ENCODE assay signal across 36 cellular contexts in genomic region chr4:122007016-122007415, GRCh38. TPM values are rescaled to one million over a fixed set of nuclear protein-coding genes. Genes with fewer than 3 reads are reported as not detected.
"Had no signal": no experiment of that assay in that cellular context is flagged by ENCODE, and none has a peak within 500 bp of the region (broad histone marks: within the 10 kb centered on the region; RNA-seq: fewer than 3 reads in every experiment).

No MANE protein-coding gene starts in this region.

- H3K4me3 Mint-ChIP-seq: activated B cell treated with CpG ODN at 0.5 μM for 24 hours; activated CD4-positive, alpha-beta memory T cell treated with anti-CD3 and anti-CD28 coated beads for 36 hours; activated naive CD4-positive, alpha-beta T cell treated with anti-CD3 and anti-CD28 coated beads for 36 hours; activated T-cell treated with anti-CD3 and anti-CD28 coated beads, Interleukin-2, amount 50 U/mL, for 4 hours; activated T-helper 1 cell treated with anti-CD3 and anti-CD28 coated beads, Interleukin-12 subunit alpha, Interleukin-12 subunit beta, Interleukin-2, Interleukin-4 antibody, amounts not matched to agents 30 ng/mL and 10 ng/mL and 1 ng/mL, durations not matched to agents 14 hours and 24 hours and 36 hours; brain had no signal

- H3K4me1 Mint-ChIP-seq: activated B cell treated with CpG ODN at 0.5 μM for 24 hours, brain had no signal

- H3K27ac ChIP-seq: VCaP had no signal

- DNase-seq: activated B cell treated with CpG ODN at 0.5 μM for 24 hours; activated CD4-positive, alpha-beta memory T cell treated with anti-CD3 and anti-CD28 coated beads for 36 hours; activated CD4-positive, alpha-beta T cell treated with anti-CD3 and anti-CD28 coated beads for 4 hours; activated CD4-positive, alpha-beta T cell treated with anti-CD3 and anti-CD28 coated beads, Interleukin-2, amount 50 U/mL, for 1 hour; activated CD4-positive, CD25-positive, alpha-beta regulatory T cell treated with anti-CD3 and anti-CD28 coated beads, Interleukin-2, amount 50 U/mL, for 72 hours; activated CD8-positive, alpha-beta memory T cell treated with anti-CD3 and anti-CD28 coated beads, Interleukin-2, amount 50 U/mL, for 4 hours; activated gamma-delta T cell treated with Interleukin-2 at 50 U/mL for 16 hours; activated naive CD4-positive, alpha-beta T cell treated with anti-CD3 and anti-CD28 coated beads for 36 hours; activated T-cell treated with anti-CD3 and anti-CD28 coated beads for 4 hours; activated T-cell treated with anti-CD3 and anti-CD28 coated beads, Interleukin-2, amount 50 U/mL, for 4 hours; amniotic stem cell; caudate nucleus; cerebellar nuclear complex; Kasumi-1; KBM-7; MG63; NCI-H1048; NCI-H1105 treated with DMSO at 0.1 percent for 48 hours; NCI-H1436 treated with DMSO at 0.1 percent for 48 hours; NCI-H1694 treated with DMSO at 0.1 percent for 48 hours; NCI-H2029; NCI-H2171; NCI-H510A; NCI-H526; NCI-H748 treated with DMSO at 0.1 percent for 48 hours; NK-92 treated with Interleukin-12 subunit alpha and Interleukin-12 subunit beta, amount 100 ng/mL, for 24 hours; OCI-M1; Right ventricle myocardium superior; SW 1271; T-helper 1 cell; T-helper 2 cell; T-helper 9 cell had no signal

- H3K36me3 Mint-ChIP-seq: activated CD4-positive, alpha-beta memory T cell treated with anti-CD3 and anti-CD28 coated beads for 36 hours; activated naive CD4-positive, alpha-beta T cell treated with anti-CD3 and anti-CD28 coated beads, Interleukin-2, amount 50 U/mL, for 72 hours; brain had no signal

- H3K4me3 ChIP-seq: MG63 had no signal

- H3K9me3 ChIP-seq: MG63 had no signal

- H3K36me3 ChIP-seq: MG63 had no signal

- H3K9me3 Mint-ChIP-seq: activated B cell treated with CpG ODN at 0.5 μM for 24 hours; activated CD4-positive, alpha-beta memory T cell treated with anti-CD3 and anti-CD28 coated beads for 36 hours; activated naive CD4-positive, alpha-beta T cell treated with anti-CD3 and anti-CD28 coated beads for 36 hours; activated naive CD4-positive, alpha-beta T cell treated with anti-CD3 and anti-CD28 coated beads, Interleukin-2, amount 50 U/mL, for 72 hours; activated T-cell treated with anti-CD3 and anti-CD28 coated beads, Interleukin-2, amount 50 U/mL, for 4 hours; activated T-helper 1 cell treated with anti-CD3 and anti-CD28 coated beads, Interleukin-12 subunit alpha, Interleukin-12 subunit beta, Interleukin-2, Interleukin-4 antibody, amounts not matched to agents 30 ng/mL and 10 ng/mL and 1 ng/mL, durations not matched to agents 14 hours and 24 hours and 36 hours had no signal

- H3K27ac Mint-ChIP-seq: activated B cell treated with CpG ODN at 0.5 μM for 24 hours; activated CD4-positive, alpha-beta memory T cell treated with anti-CD3 and anti-CD28 coated beads for 36 hours; activated naive CD4-positive, alpha-beta T cell treated with anti-CD3 and anti-CD28 coated beads for 36 hours; activated naive CD4-positive, alpha-beta T cell treated with anti-CD3 and anti-CD28 coated beads, Interleukin-2, amount 50 U/mL, for 72 hours; activated T-helper 1 cell treated with anti-CD3 and anti-CD28 coated beads, Interleukin-12 subunit alpha, Interleukin-12 subunit beta, Interleukin-2, Interleukin-4 antibody, amounts not matched to agents 30 ng/mL and 10 ng/mL and 1 ng/mL, durations not matched to agents 14 hours and 24 hours and 36 hours; brain had no signal

RNA-seq across cellular contexts. Expression of gene TRPC3, which starts 55.2 kb away (rescaled TPM):
- total RNA-seq: activated B cell treated with CpG ODN at 0.5 μM for 24 hours had no signal
